ENCODE assay signal across 11 cellular contexts in the genomic region with DNA sequence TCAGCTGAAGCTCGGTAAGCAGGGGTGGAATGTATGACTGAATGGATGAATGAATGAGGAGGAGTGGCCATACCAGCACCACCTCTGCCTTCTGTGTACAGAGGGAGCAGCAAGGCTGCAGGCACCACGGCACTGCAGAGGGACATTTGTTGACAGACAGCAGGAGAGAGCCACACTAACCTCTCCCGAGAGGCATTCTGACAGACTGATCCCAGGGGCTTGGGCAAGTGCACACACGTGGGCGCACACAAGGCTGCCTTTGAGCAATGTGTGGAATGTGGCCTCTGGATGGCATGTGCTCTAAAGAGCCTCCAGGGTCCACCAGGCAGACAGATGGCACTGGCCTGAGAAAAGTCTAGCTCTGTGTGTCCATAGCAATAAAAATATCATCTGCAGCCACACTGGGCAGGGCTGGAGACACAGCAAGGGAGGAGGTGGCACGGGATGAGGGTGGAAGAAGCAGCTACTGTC.
DNase-seq lines count a peak whose midpoint lies in the region; ATAC-seq and TF ChIP-seq lines count a peak whose summit lies in the region.
"Had no signal": no experiment of that assay in that cellular context is flagged by ENCODE, and none has a peak within 500 bp of the region (broad histone marks: within the 10 kb centered on the region; RNA-seq: fewer than 3 reads in every experiment).

No MANE protein-coding gene starts in this region.

- H3K27me3 ChIP-seq in uterus, result no peaks in the 10 kb centered on the region
- H3K27me3 ChIP-seq: breast epithelium had no signal

- DNase-seq in NCI-H1417 (lab: John Stamatoyannopoulos, UW), result peak in 2 of 3 experiments; percentile 48 to 68
- DNase-seq in NCI-H1417 treated with DMSO at 0.1 percent for 48 hours (lab: John Stamatoyannopoulos, UW), result no peak
- DNase-seq in NCI-H524 treated with DMSO at 0.1 percent for 48 hours (lab: John Stamatoyannopoulos, UW), result peak; percentile 58
- peak; percentile 15 for DNase-seq in fibroblast of peridontal ligament (ENCODE audit: extremely low read depth)
- no peak for DNase-seq in sciatic nerve (ENCODE audit: low spot score)
- DNase-seq in NAMALWA (ENCODE audit: low spot score), result no peak
- no peak for DNase-seq in uterus
- DNase-seq: activated T-cell treated with anti-CD3 and anti-CD28 coated beads for 4 hours, NCI-H226 had no signal

- no peak for TF ChIP-seq CTCF in uterus (IDR thresholded peaks at IDR 0.05)

- intact Hi-C loops in sciatic nerve (cut with DNase I) (no loop called here), uterus (cut with DNase I; ENCODE audit: low total_unique reads) (no loop called here)

- no peak for TF ChIP-seq POLR2A in uterus (IDR thresholded peaks at IDR 0.05)

- ATAC-seq in sciatic nerve (peak; percentile 34), HG03045 (IDR thresholded peaks at IDR 0.05; ENCODE audit: unreplicated experiment) (no peak)

- no peaks in the 10 kb centered on the region for H3K36me3 ChIP-seq in uterus
- H3K36me3 ChIP-seq: breast epithelium had no signal

- no peaks in the 10 kb centered on the region for H3K4me1 ChIP-seq in uterus
- H3K4me1 ChIP-seq: breast epithelium had no signal

- H3K4me3 ChIP-seq in uterus, result no peak overlapping the region
- H3K4me3 ChIP-seq: breast epithelium had no signal

- no peak overlapping the region for H3K27ac ChIP-seq in uterus
- H3K27ac ChIP-seq: breast epithelium had no signal

- H3K9me3 ChIP-seq in uterus, result no peaks in the 10 kb centered on the region
- H3K9me3 ChIP-seq: breast epithelium had no signal

Comparison
In these comparisons a context has a peak if more than half of its experiments do, and no peak if none do; other contexts are left out.
1. DNase-seq: peak in NCI-H1417 (2 of 3), NCI-H524 treated with DMSO at 0.1 percent for 48 hours (single experiment) and fibroblast of peridontal ligament (single experiment); none in NCI-H1417 treated with DMSO at 0.1 percent for 48 hours (single experiment), sciatic nerve (single experiment), NAMALWA (single experiment) and uterus (0 of 2).